ENCODE assay signal across 9 cellular contexts in the genomic region with DNA sequence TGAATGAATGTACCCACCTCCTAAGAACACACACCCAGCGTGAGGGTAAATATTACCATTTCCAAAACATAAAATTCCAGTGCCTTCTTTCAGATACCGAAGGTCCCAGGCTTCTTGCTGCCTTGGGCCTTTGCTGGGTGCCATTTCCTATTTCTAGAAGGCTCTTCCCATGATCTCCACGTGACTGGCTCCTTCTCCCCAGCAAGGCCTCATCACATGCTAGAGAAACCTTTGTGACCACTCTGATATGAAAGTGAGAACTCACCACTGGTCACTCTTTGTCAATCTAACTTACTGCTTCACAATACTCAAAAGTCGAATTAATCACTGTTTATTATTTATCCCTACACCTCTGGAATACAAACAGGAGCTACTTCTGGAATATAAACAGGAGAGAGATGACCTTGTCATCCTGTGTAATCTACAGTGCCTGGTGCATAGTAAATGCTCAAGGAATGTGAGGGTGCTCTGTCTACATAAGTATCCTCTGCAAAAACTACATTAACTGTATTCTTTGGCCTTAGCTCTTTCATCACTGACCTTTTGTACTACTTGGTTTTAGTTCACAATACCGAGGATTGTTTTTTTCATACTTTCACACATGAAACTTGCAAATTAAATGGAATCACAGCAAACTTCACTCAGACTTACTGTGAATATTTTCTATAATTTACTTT. TPM values are rescaled to one million over a fixed set of nuclear protein-coding genes. Genes with fewer than 3 reads are reported as not detected.
DNase-seq lines count a peak whose midpoint lies in the region; ATAC-seq and TF ChIP-seq lines count a peak whose summit lies in the region.
"Had no signal": no experiment of that assay in that cellular context is flagged by ENCODE, and none has a peak within 500 bp of the region (broad histone marks: within the 10 kb centered on the region; RNA-seq: fewer than 3 reads in every experiment).

No MANE protein-coding gene starts in this region.

- POLR2A ChIA-PET in RWPE1 (lab: Yijun Ruan, JAX; ENCODE audit: low non-redundant PET): no interaction called here

- peaks cover 21% of the 10 kb centered on the region for H3F3A ChIP-seq in DOHH2 (ENCODE audit: control insufficient read depth, insufficient read depth)

- H3K9me2 ChIP-seq in DOHH2 (replicated peaks; ENCODE audit: control insufficient read depth, low read length) (no peaks in the 10 kb centered on the region), Karpas-422 (replicated peaks; ENCODE audit: insufficient read depth, low read length) (no peaks in the 10 kb centered on the region)

- no peak for ATAC-seq in HG02970 (IDR thresholded peaks at IDR 0.05; ENCODE audit: low FRiP score, unreplicated experiment)

- H3K4me2 ChIP-seq in DOHH2 (ENCODE audit: low read length) (peak overlapping the region; percentile 93), Karpas-422 (ENCODE audit: low read depth, low read length, poor library complexity, severe bottlenecking) (peak overlapping the region; percentile 94)

- no peaks in the 10 kb centered on the region for H3K9me3 ChIP-seq in DOHH2 (ENCODE audit: control insufficient read depth, insufficient read depth, low read length)
- no peaks in the 10 kb centered on the region for H3K9me3 ChIP-seq in Karpas-422 (ENCODE audit: low read length)
- no peaks in the 10 kb centered on the region for H3K9me3 ChIP-seq in effector memory CD4-positive, alpha-beta T cell (ENCODE audit: control insufficient read depth, low read length)
- no peaks in the 10 kb centered on the region for H3K9me3 ChIP-seq in neutrophil

- no peak for TF ChIP-seq CTCF in DOHH2 (IDR thresholded peaks at IDR 0.05; ENCODE audit: low read depth, low read length, poor library complexity, severe bottlenecking)
- TF ChIP-seq CTCF in neutrophil (IDR thresholded peaks at IDR 0.05): no peak
- no peak for TF ChIP-seq CTCF in RWPE1 (conservative IDR thresholded peaks at IDR 0.05; ENCODE audit: low read depth)

- no peak overlapping the region for H2AFZ ChIP-seq in Karpas-422 (ENCODE audit: low read length)

- H3K4me1 ChIP-seq in DOHH2 (ENCODE audit: control insufficient read depth, low read length) (peaks cover 73% of the 10 kb centered on the region), Karpas-422 (ENCODE audit: low read length) (peaks cover 64% of the 10 kb centered on the region), neutrophil (ENCODE audit: control insufficient read depth in 1 of 2, insufficient read depth in 1 of 2, low read depth in 1 of 2, low read length in 1 of 2) (peaks cover 38 to 41% of the 10 kb centered on the region in 2 experiments)
- H3K4me1 ChIP-seq in effector memory CD4-positive, alpha-beta T cell (ENCODE audit: control insufficient read depth, insufficient read depth, low read length, poor library complexity, severe bottlenecking): no peaks in the 10 kb centered on the region

- peak overlapping the region; percentile 79 for H3K9ac ChIP-seq in Karpas-422 (ENCODE audit: low read length)

- H3K36me3 ChIP-seq in DOHH2 (ENCODE audit: control insufficient read depth, low read length) (peaks cover 56% of the 10 kb centered on the region), Karpas-422 (ENCODE audit: insufficient read depth, low read length) (peaks cover 30% of the 10 kb centered on the region), neutrophil (peaks cover 19% of the 10 kb centered on the region)
- H3K36me3 ChIP-seq in effector memory CD4-positive, alpha-beta T cell (ENCODE audit: control insufficient read depth, insufficient read depth, low read length): no peaks in the 10 kb centered on the region

- peak overlapping the region; percentile 84 for H3K4me3 ChIP-seq in DOHH2 (ENCODE audit: low read length)
- peak overlapping the region; percentile 69 for H3K4me3 ChIP-seq in Karpas-422 (ENCODE audit: low read length)
- peak overlapping the region; percentile 86 for H3K4me3 ChIP-seq in effector memory CD4-positive, alpha-beta T cell (ENCODE audit: insufficient read depth, low read depth, low read length, poor library complexity, severe bottlenecking)
- H3K4me3 ChIP-seq in neutrophil (ENCODE audit: low read depth in 1 of 2, low read length in 1 of 2): peak overlapping the region; percentile 77 to 93

- H3K27ac ChIP-seq in DOHH2 (ENCODE audit: low read depth, low read length) (peak overlapping the region; percentile 88), Karpas-422 (ENCODE audit: low read length) (peak overlapping the region; percentile 90), neutrophil (peak overlapping the region; percentile 98), RWPE1 (no peak overlapping the region)
- H3K27ac ChIP-seq in effector memory CD4-positive, alpha-beta T cell (ENCODE audit: insufficient read depth, low read length, poor library complexity, severe bottlenecking): no peak overlapping the region

- H4K20me1 ChIP-seq in DOHH2 (ENCODE audit: control insufficient read depth, insufficient read depth, low read depth, low read length): no peaks in the 10 kb centered on the region
- no peaks in the 10 kb centered on the region for H4K20me1 ChIP-seq in Karpas-422 (ENCODE audit: insufficient read depth, low read depth, low read length)

- H3K27me3 ChIP-seq in DOHH2 (ENCODE audit: control insufficient read depth, low read length): no peaks in the 10 kb centered on the region
- H3K27me3 ChIP-seq in Karpas-422 (ENCODE audit: low read length): no peaks in the 10 kb centered on the region
- no peaks in the 10 kb centered on the region for H3K27me3 ChIP-seq in effector memory CD4-positive, alpha-beta T cell (replicated peaks; ENCODE audit: control insufficient read depth, insufficient read depth, low read length, poor library complexity, severe bottlenecking)
- H3K27me3 ChIP-seq in neutrophil: peaks cover 6% of the 10 kb centered on the region

- H3K79me2 ChIP-seq in DOHH2 (ENCODE audit: control insufficient read depth, low read length): peaks cover 74% of the 10 kb centered on the region
- H3K79me2 ChIP-seq in Karpas-422 (ENCODE audit: low read length): peaks cover 63% of the 10 kb centered on the region

- peak; percentile 55 for DNase-seq in Karpas-422
- DNase-seq in effector memory CD4-positive, alpha-beta T cell: no peak
- DNase-seq in NCI-H187 treated with DMSO at 0.1 percent for 48 hours (lab: John Stamatoyannopoulos, UW): no peak
- no peak for DNase-seq in activated CD4-positive, alpha-beta T cell treated with anti-CD3 and anti-CD28 coated beads, Interleukin-2, amount 50 U/mL, for 4 hours
- DNase-seq in RWPE1 (ENCODE audit: low spot score): no peak

- CTCF ChIA-PET in RWPE1 (lab: Yijun Ruan, JAX): no interaction called here

RNA-seq across cellular contexts. Expression of gene STX7, which starts 1.6 kb away (rescaled TPM):
- 38.5 and 39.7 TPM in 2 replicates for total RNA-seq in Karpas-422 (2014; rRNA removed; shearing (Covaris generic); ENCODE audit: low replicate concordance)

RNA-seq across cellular contexts. Expression of gene TAAR9, which starts 26.8 kb away (rescaled TPM):
- total RNA-seq in Karpas-422 (2014; rRNA removed; shearing (Covaris generic); ENCODE audit: low replicate concordance): not detected in 2 replicates
- total RNA-seq: lower leg skin had no signal

RNA-seq across cellular contexts. Expression of gene TAAR8, which starts 41.2 kb away (rescaled TPM):
- not detected in 2 replicates for total RNA-seq in Karpas-422 (2014; rRNA removed; shearing (Covaris generic); ENCODE audit: low replicate concordance)
- total RNA-seq: lower leg skin had no signal

RNA-seq across cellular contexts. Expression of gene TAAR6, which starts 58.8 kb away (rescaled TPM):
- not detected in 2 replicates for total RNA-seq in Karpas-422 (2014; rRNA removed; shearing (Covaris generic); ENCODE audit: low replicate concordance)
- total RNA-seq: lower leg skin had no signal

Comparison
In these comparisons a context has a peak if more than half of its experiments do, and no peak if none do; other contexts are left out.
1. H3K27ac ChIP-seq: peak in DOHH2 (single experiment), Karpas-422 (single experiment) and neutrophil (single experiment); none in effector memory CD4-positive, alpha-beta T cell (single experiment) and RWPE1 (single experiment).
2. Peak in every context shown above with its lines, with median percentiles within 50 percentile points of each other: H3K4me3 ChIP-seq.